Comparison of ENCODE assay signal across 23 cellular contexts in the genomic region with DNA sequence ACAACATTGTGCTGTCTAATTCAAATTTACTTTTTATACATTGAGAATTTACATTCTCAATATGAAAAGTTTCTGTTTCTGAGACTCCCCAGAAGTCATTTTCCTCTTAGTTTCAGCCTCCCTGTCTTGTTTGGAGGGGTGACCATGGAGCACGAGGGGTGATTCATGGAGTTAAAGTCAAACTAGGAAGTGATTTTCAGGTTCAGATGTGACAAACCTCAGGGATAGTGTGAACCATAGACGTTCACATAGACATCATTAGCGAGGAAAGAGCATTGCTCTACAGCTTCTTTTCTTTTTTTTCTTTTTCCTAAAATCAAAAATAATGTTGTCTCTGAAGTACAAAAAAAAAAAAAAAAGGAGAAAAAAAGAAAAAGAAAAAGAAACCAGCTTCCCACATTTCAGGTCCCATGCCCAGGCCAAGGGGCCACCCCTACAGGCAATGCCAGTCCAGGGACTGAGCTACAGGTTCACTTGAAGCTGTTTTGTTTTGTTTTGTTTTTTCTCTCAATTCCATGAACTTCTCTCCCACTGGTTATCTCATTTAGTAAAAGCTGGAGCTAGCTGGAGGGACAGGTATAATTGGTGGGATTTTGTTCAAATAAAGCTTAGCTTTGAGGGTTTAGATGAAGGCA. TPM values are rescaled to one million over a fixed set of nuclear protein-coding genes. Genes with fewer than 3 reads are reported as not detected.
A peak's percentile ranks its signal among the peaks of the same experiment; 100 is the strongest.
DNase-seq lines count a peak whose midpoint lies in the region; ATAC-seq and TF ChIP-seq lines count a peak whose summit lies in the region.
"Had no signal": no experiment of that assay in that cellular context is flagged by ENCODE, and none has a peak within 500 bp of the region (broad histone marks: within the 10 kb centered on the region; RNA-seq: fewer than 3 reads in every experiment).

No MANE protein-coding gene starts in this region.

- H3K9me3 ChIP-seq in OCI-LY7 (ENCODE audit: low read length): no peaks in the 10 kb centered on the region
- H3K9me3 ChIP-seq: ascending aorta, gastrocnemius medialis, ovary, thoracic aorta had no signal

- no TSS peak for BruUV-seq in OCI-LY7 (replicated peaks; lab: Mats Ljungman, UMichigan)

- H3K9me3 Mint-ChIP-seq in activated T-cell treated with anti-CD3 and anti-CD28 coated beads, Interleukin-2, amount 50 U/mL, for 72 hours: peaks cover 0 to 2% of the 10 kb centered on the region in 2 donors
- H3K9me3 Mint-ChIP-seq in effector memory CD8-positive, alpha-beta T cell: no peaks in the 10 kb centered on the region
- no peaks in the 10 kb centered on the region for H3K9me3 Mint-ChIP-seq in stimulated activated memory B cell treated with anti-CD40 and anti-IgM and Interleukin-4, amounts not matched to agents 10 μg/mL and 1 μg/mL and 100 μg/mL, for 72 hours
- H3K9me3 Mint-ChIP-seq: CD4-positive, alpha-beta memory T cell had no signal

- CTCF ChIA-PET in OCI-LY7 (lab: Charles Lee; ENCODE audit: unreplicated experiment): no interaction called here

- H3K36me3 Mint-ChIP-seq in activated T-cell treated with anti-CD3 and anti-CD28 coated beads, Interleukin-2, amount 50 U/mL, for 72 hours (ENCODE audit: insufficient read depth in 2 of 2): no peaks in the 10 kb centered on the region
- H3K36me3 Mint-ChIP-seq in effector memory CD8-positive, alpha-beta T cell (ENCODE audit: insufficient read depth): no peaks in the 10 kb centered on the region
- no peaks in the 10 kb centered on the region for H3K36me3 Mint-ChIP-seq in stimulated activated memory B cell treated with anti-CD40 and anti-IgM and Interleukin-4, amounts not matched to agents 10 μg/mL and 1 μg/mL and 100 μg/mL, for 72 hours
- H3K36me3 Mint-ChIP-seq: CD4-positive, alpha-beta memory T cell had no signal

- no peak overlapping the region for H3K4me2 ChIP-seq in OCI-LY7 (ENCODE audit: low read length)

- peak; percentile 87 to 88 for ATAC-seq in activated T-cell treated with anti-CD3 and anti-CD28 coated beads, Interleukin-2, amount 50 U/mL, for 72 hours (replicated peaks in 1 of 2)
- ATAC-seq in effector memory CD8-positive, alpha-beta T cell (replicated peaks): peak; percentile 54
- ATAC-seq in stimulated activated memory B cell treated with anti-CD40 and anti-IgM and Interleukin-4, amounts not matched to agents 10 μg/mL and 1 μg/mL and 100 μg/mL, for 72 hours: no peak
- ATAC-seq: gastrocnemius medialis, right cardiac atrium had no signal

- no peak overlapping the region for H3K4me3 ChIP-seq in OCI-LY7 (ENCODE audit: low read depth, low read length, poor library complexity, severe bottlenecking)
- H3K4me3 ChIP-seq: ascending aorta, gastrocnemius medialis, lung, ovary, thoracic aorta had no signal

- no peaks in the 10 kb centered on the region for H3K9me2 ChIP-seq in OCI-LY7 (ENCODE audit: insufficient read depth, low read length)

- H3K36me3 ChIP-seq in OCI-LY7 (ENCODE audit: insufficient read depth, low read length): no peaks in the 10 kb centered on the region
- H3K36me3 ChIP-seq: ascending aorta, gastrocnemius medialis, ovary, thoracic aorta had no signal

- H3K27ac Mint-ChIP-seq in activated T-cell treated with anti-CD3 and anti-CD28 coated beads, Interleukin-2, amount 50 U/mL, for 72 hours: peak overlapping the region; percentile 88
- H3K27ac Mint-ChIP-seq in effector memory CD8-positive, alpha-beta T cell: peak overlapping the region; percentile 57 to 70
- H3K27ac Mint-ChIP-seq in stimulated activated memory B cell treated with anti-CD40 and anti-IgM and Interleukin-4, amounts not matched to agents 10 μg/mL and 1 μg/mL and 100 μg/mL, for 72 hours: peak overlapping the region; percentile 32
- H3K27ac Mint-ChIP-seq: IgD-negative memory B cell had no signal

- H3K79me2 ChIP-seq in OCI-LY7 (ENCODE audit: insufficient read depth, low read depth, low read length): no peaks in the 10 kb centered on the region

- no peaks in the 10 kb centered on the region for H3K27me3 Mint-ChIP-seq in activated T-cell treated with anti-CD3 and anti-CD28 coated beads, Interleukin-2, amount 50 U/mL, for 72 hours (ENCODE audit: low read depth)
- no peaks in the 10 kb centered on the region for H3K27me3 Mint-ChIP-seq in effector memory CD8-positive, alpha-beta T cell
- H3K27me3 Mint-ChIP-seq in stimulated activated memory B cell treated with anti-CD40 and anti-IgM and Interleukin-4, amounts not matched to agents 10 μg/mL and 1 μg/mL and 100 μg/mL, for 72 hours: no peaks in the 10 kb centered on the region
- H3K27me3 Mint-ChIP-seq: CD4-positive, alpha-beta memory T cell; IgD-negative memory B cell had no signal

- no peaks in the 10 kb centered on the region for H3K4me1 ChIP-seq in OCI-LY7 (ENCODE audit: insufficient read depth, low read length, poor library complexity, severe bottlenecking)
- H3K4me1 ChIP-seq: gastrocnemius medialis had no signal

- H4K20me1 ChIP-seq in OCI-LY7 (ENCODE audit: insufficient read depth, low read length): no peaks in the 10 kb centered on the region

- no peak overlapping the region for H3K27ac ChIP-seq in OCI-LY7 (ENCODE audit: low read depth, low read length, poor library complexity, severe bottlenecking)
- H3K27ac ChIP-seq: ascending aorta, gastrocnemius medialis, HL-60, ovary, thoracic aorta had no signal

- no peak for TF ChIP-seq CTCF in OCI-LY7 (conservative IDR thresholded peaks at IDR 0.05; ENCODE audit: low read length)

- peak overlapping the region; percentile 30 to 38 for H3K4me3 Mint-ChIP-seq in activated T-cell treated with anti-CD3 and anti-CD28 coated beads, Interleukin-2, amount 50 U/mL, for 72 hours
- no peak overlapping the region for H3K4me3 Mint-ChIP-seq in effector memory CD8-positive, alpha-beta T cell
- H3K4me3 Mint-ChIP-seq in stimulated activated memory B cell treated with anti-CD40 and anti-IgM and Interleukin-4, amounts not matched to agents 10 μg/mL and 1 μg/mL and 100 μg/mL, for 72 hours: no peak overlapping the region
- H3K4me3 Mint-ChIP-seq: IgD-negative memory B cell had no signal

- H2AFZ ChIP-seq in OCI-LY7 (ENCODE audit: low read length): peak overlapping the region; percentile 33; the same call in 1 of the 2 replicates

- peak in 1 of 2 donors; percentile 19 for DNase-seq in activated T-cell treated with anti-CD3 and anti-CD28 coated beads, Interleukin-2, amount 50 U/mL, for 72 hours
- DNase-seq in activated T-cell treated with anti-CD3 and anti-CD28 coated beads for 4 hours (no peak), OCI-LY7 (ENCODE audit: low spot score) (no peak), medulla oblongata (ENCODE audit: extremely low spot score) (no peak), NCI-H2196 (lab: John Stamatoyannopoulos, UW; ENCODE audit: unreplicated experiment) (no peak)
- no peak for DNase-seq in effector memory CD8-positive, alpha-beta T cell
- DNase-seq: activated effector memory CD4-positive, alpha-beta T cell treated with Interleukin-2 at 50 U/mL for 16 hours; CD4-positive, alpha-beta memory T cell; gastrocnemius medialis; GDM1; kidney; MM.1S; NCI-H1436 treated with DMSO at 0.1 percent for 48 hours; NCI-H2171; NCI-H69; ovary; right cardiac atrium had no signal

- POLR2A ChIA-PET in OCI-LY7 (lab: Charles Lee): interaction anchor here (0.6 to 1.2 kb wide), 8 partner anchors 9 to 868 kb away, joined by 3 to 5 read pairs (median 4); partner anchors contain the start of gene LCLAT1

- intact Hi-C loops in OCI-LY7 (cut with micrococcal nuclease; ENCODE audit: unreplicated experiment): no loop called here

- H3K4me1 Mint-ChIP-seq in activated T-cell treated with anti-CD3 and anti-CD28 coated beads, Interleukin-2, amount 50 U/mL, for 72 hours (ENCODE audit: low read depth): peaks cover 49% of the 10 kb centered on the region
- H3K4me1 Mint-ChIP-seq in effector memory CD8-positive, alpha-beta T cell (ENCODE audit: low read depth in 2 of 2): peaks cover 1 to 13% of the 10 kb centered on the region in 2 donors
- peaks cover 5% of the 10 kb centered on the region for H3K4me1 Mint-ChIP-seq in stimulated activated memory B cell treated with anti-CD40 and anti-IgM and Interleukin-4, amounts not matched to agents 10 μg/mL and 1 μg/mL and 100 μg/mL, for 72 hours

RNA-seq across cellular contexts. Expression of gene LCLAT1, which starts 18.1 kb away (rescaled TPM):
- 10 to 100 TPM; 46.6 to 51.6 TPM for total RNA-seq in activated T-cell treated with anti-CD3 and anti-CD28 coated beads, Interleukin-2, amount 50 U/mL, for 72 hours
- total RNA-seq in OCI-LY7 (2014; rRNA removed; shearing (Covaris generic)): 9.2 and 11.5 TPM in 2 replicates
- total RNA-seq in OCI-LY7 (2022): 18.0 and 19.6 TPM in 2 replicates

Comparison
In these comparisons a context has a peak if more than half of its experiments do, and no peak if none do; other contexts are left out.
1. H3K27ac Mint-ChIP-seq: peak in every context shown above with its lines; median percentile 88 in activated T-cell treated with anti-CD3 and anti-CD28 coated beads, Interleukin-2, amount 50 U/mL, for 72 hours; 64 in effector memory CD8-positive, alpha-beta T cell; 32 in stimulated activated memory B cell treated with anti-CD40 and anti-IgM and Interleukin-4, amounts not matched to agents 10 μg/mL and 1 μg/mL and 100 μg/mL, for 72 hours.
2. H3K4me3 Mint-ChIP-seq: peak in activated T-cell treated with anti-CD3 and anti-CD28 coated beads, Interleukin-2, amount 50 U/mL, for 72 hours (2 of 2); none in effector memory CD8-positive, alpha-beta T cell (0 of 2) and stimulated activated memory B cell treated with anti-CD40 and anti-IgM and Interleukin-4, amounts not matched to agents 10 μg/mL and 1 μg/mL and 100 μg/mL, for 72 hours (single experiment).